ENCODE assay signal across 8 cellular contexts in the genomic region with DNA sequence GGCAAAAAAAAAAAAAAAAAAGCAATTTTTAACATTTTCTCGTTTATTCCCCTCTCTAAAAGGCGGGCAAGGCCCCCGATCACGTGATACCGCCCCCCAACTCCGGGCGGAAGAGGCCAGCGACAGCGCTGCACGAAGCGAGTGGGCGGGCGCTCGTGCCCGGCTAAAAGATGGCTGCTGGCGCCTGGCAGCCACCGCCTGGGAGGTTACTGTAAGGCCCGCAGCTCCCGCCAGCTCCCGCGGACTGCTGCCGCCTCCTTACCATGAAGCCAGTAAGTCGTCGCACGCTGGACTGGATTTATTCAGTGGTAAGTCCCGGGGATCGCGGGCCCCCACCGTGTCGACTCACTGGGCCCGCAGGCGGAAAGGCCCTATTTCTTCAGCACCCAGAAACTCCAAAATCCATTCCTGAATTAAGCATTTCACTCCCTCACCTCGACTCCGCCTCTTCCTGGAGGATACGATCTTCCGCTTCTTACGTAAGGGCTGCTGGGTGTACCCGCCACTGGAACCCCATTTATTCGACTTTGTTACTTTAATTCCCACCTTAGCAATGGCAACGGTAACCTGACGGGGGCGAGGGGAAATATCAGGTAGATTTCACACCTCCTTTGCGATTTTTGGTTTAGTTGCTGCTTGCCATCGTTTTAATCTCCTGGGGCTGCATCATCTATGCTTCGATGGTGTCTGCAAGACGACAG. TPM values are rescaled to one million over a fixed set of nuclear protein-coding genes. Genes with fewer than 3 reads are reported as not detected.
DNase-seq lines count a peak whose midpoint lies in the region; ATAC-seq and TF ChIP-seq lines count a peak whose summit lies in the region.

A gene with protein sequence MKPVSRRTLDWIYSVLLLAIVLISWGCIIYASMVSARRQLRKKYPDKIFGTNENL (plus strand): TSS at position 156 of the 701 bp plus-strand sequence. CDS start 108 bp downstream, at position 264.
A gene (minus strand): TSS at position 415 of the 701 bp plus-strand sequence. CDS start 150 bp downstream, at position 265.

- peak within 1 kb of the TSS; percentile 98 to 99 (median 99) for H3K27ac Mint-ChIP-seq in immature natural killer cell

- intact Hi-C loops in mammary epithelial cell (cut with micrococcal nuclease) (loop anchor here (1.0 kb wide), 1 partner anchor 20 kb away; no protein-coding TSS in a partner anchor), spleen (cut with DNase I; ENCODE audit: low total_unique reads) (no loop called here)

- H4K20me1 ChIP-seq in mammary epithelial cell (ENCODE audit: insufficient read depth, low read length), result peaks cover 5% of the 10 kb centered on the region

- peak within 1 kb of the TSS; percentile 92 to 98 (median 97) for H3K4me3 Mint-ChIP-seq in immature natural killer cell

- H3K4me2 ChIP-seq in mammary epithelial cell (ENCODE audit: insufficient read depth, low read depth, low read length), result peak within 1 kb of the TSS; percentile 97

- peak; percentile 48 for DNase-seq in AG09309 (ENCODE audit: low read depth)
- peak; percentile 73 for DNase-seq in NCI-H226
- DNase-seq in mammary epithelial cell, result peak; percentile 88
- DNase-seq in immature natural killer cell, result peak; percentile 82 to 87 (median 86)
- peak; percentile 97 for DNase-seq in spleen

- no peaks in the 10 kb centered on the region for H3K9me3 Mint-ChIP-seq in immature natural killer cell

- no peak for TF ChIP-seq CTCF in AG09309 (IDR thresholded peaks at IDR 0.05; ENCODE audit: control insufficient read depth, insufficient read depth, low read depth, low read length, missing control alignments)
- TF ChIP-seq CTCF in WI38 (IDR thresholded peaks at IDR 0.05; ENCODE audit: low read depth, low read length), result no peak
- TF ChIP-seq CTCF in mammary epithelial cell (conservative IDR thresholded peaks at IDR 0.05 in 1 of 2, IDR thresholded peaks at IDR 0.05 in 1 of 2; ENCODE audit: extremely low read depth in 1 of 2, insufficient read depth in 1 of 2, low read depth in 1 of 2, low read length in 2 of 2), result no peak
- TF ChIP-seq CTCF in spleen (IDR thresholded peaks at IDR 0.05 in 8 of 11, conservative IDR thresholded peaks at IDR 0.05 in 3 of 11), result peak in 1 of 11 experiments; percentile 9

- peak within 1 kb of the TSS; percentile 96 for H3K9ac ChIP-seq in mammary epithelial cell (ENCODE audit: insufficient read depth, low read length)

- peaks cover 2 to 17% (median 11%) of the 10 kb centered on the region in 3 donors for H3K27me3 Mint-ChIP-seq in immature natural killer cell (ENCODE audit: low read depth in 3 of 3)

- H3K36me3 Mint-ChIP-seq in immature natural killer cell, result no peaks in the 10 kb centered on the region

- H3K27ac ChIP-seq in mammary epithelial cell (ENCODE audit: insufficient read depth, low read depth, low read length), result peak within 1 kb of the TSS; percentile 96
- peak within 1 kb of the TSS; percentile 90 to 96 (median 94) for H3K27ac ChIP-seq in spleen

- 1% methylated on average over 24 of the region's 46 CpGs for WGBS in mammary epithelial cell (ENCODE audit: low coverage, missing lambda C conversion rate)
- 0 to 1% (median 0%) methylated on average over 45 to 46 of the region's 46 CpGs for WGBS in spleen, 5 donors

- TF ChIP-seq POLR2A in spleen (IDR thresholded peaks at IDR 0.05), result peak in 1 of 3 donors; percentile 19

- H3K79me2 ChIP-seq in mammary epithelial cell (ENCODE audit: insufficient read depth, low read length), result peaks cover 77% of the 10 kb centered on the region

- H2AFZ ChIP-seq in mammary epithelial cell (ENCODE audit: low read depth, low read length), result peak within 1 kb of the TSS; percentile 91

- ATAC-seq in GM19023 (IDR thresholded peaks at IDR 0.05; ENCODE audit: unreplicated experiment) (peak; percentile 69), HG03196 (IDR thresholded peaks at IDR 0.05; ENCODE audit: unreplicated experiment) (peak; percentile 75)

- TSS peak; percentile 63 for BruUV-seq in mammary epithelial cell (replicated peaks; lab: Mats Ljungman, UMichigan)

- H3K4me1 ChIP-seq in mammary epithelial cell (ENCODE audit: insufficient read depth, low read length) (peaks cover 9% of the 10 kb centered on the region), spleen (peaks cover 4 to 75% (median 51%) of the 10 kb centered on the region in 6 donors)

- in situ Hi-C loops in mammary epithelial cell (cut with MboI; ENCODE audit: low sequenced_read_pairs in 2 of 2), result no loop called here

- H3K4me1 Mint-ChIP-seq in immature natural killer cell, result peaks cover 47 to 85% of the 10 kb centered on the region in 2 donors

- H3K4me3 ChIP-seq in AG09309 (ENCODE audit: control insufficient read depth, low read depth, low read length) (peak within 1 kb of the TSS; percentile 43), WI38 (ENCODE audit: low read depth, low read length) (peak within 1 kb of the TSS; percentile 82), mammary epithelial cell (replicated peaks in 1 of 3; ENCODE audit: insufficient read depth in 1 of 3, low read depth in 2 of 3, low read length in 3 of 3) (peak within 1 kb of the TSS; percentile 85 to 99 (median 91)), spleen (peak within 1 kb of the TSS; percentile 59 to 96 (median 80))

- H3K9me3 ChIP-seq in mammary epithelial cell (replicated peaks; ENCODE audit: insufficient read depth, low read length) (no peaks in the 10 kb centered on the region), spleen (no peaks in the 10 kb centered on the region)

- CTCF ChIA-PET in mammary epithelial cell (lab: Charles Lee; ENCODE audit: low non-redundant PET), result interaction anchor here (0.6 kb wide), 1 partner anchor 22 kb away, joined by 3 read pairs; no protein-coding TSS in a partner anchor

- dilution Hi-C loops in mammary epithelial cell (cut with HindIII; ENCODE audit: low sequenced_read_pairs), result loop anchor here (25.0 kb wide), 1 partner anchor 115 kb away; no protein-coding TSS in a partner anchor

- H3K27me3 ChIP-seq in mammary epithelial cell (ENCODE audit: insufficient read depth, low read length), result no peaks in the 10 kb centered on the region
- no peaks in the 10 kb centered on the region for H3K27me3 ChIP-seq in spleen (replicated peaks in 1 of 7)

- H3K36me3 ChIP-seq in mammary epithelial cell (ENCODE audit: insufficient read depth, low read length) (no peaks in the 10 kb centered on the region), spleen (peaks cover 0 to 11% (median 0%) of the 10 kb centered on the region in 6 donors)

RNA-seq across cellular contexts. Expression of the first gene that starts in this region (rescaled TPM):
- total RNA-seq in mammary epithelial cell (10 to 100 TPM in 1 of 2 donors, 1 to 10 TPM in 1; 4.8 to 11.3 TPM), spleen (10 to 100 TPM in 5 of 7 donors, 1 to 10 TPM in 2; 6.6 to 25.1 (median 18.2) TPM)
- polyA plus RNA-seq in mammary epithelial cell (1.4 TPM), immature natural killer cell (100 to 1,000 TPM in 1 of 3 donors, 10 to 100 TPM in 2; 37.2 to 122 (median 72.6) TPM), spleen (10 to 100 TPM; 19.6 to 31.7 (median 26.3) TPM)
- polyA minus RNA-seq in mammary epithelial cell, result not detected

RNA-seq across cellular contexts. Expression of the second gene that starts in this region (rescaled TPM):
- total RNA-seq in mammary epithelial cell, result 10 to 100 TPM; 15.9 to 29.0 TPM
- polyA plus RNA-seq in mammary epithelial cell, result 11.1 TPM
- 21.3 TPM for polyA minus RNA-seq in mammary epithelial cell
- 10 to 100 TPM; 13.9 to 28.4 (median 22.4) TPM for polyA plus RNA-seq in immature natural killer cell
- total RNA-seq in spleen, result 10 to 100 TPM; 11.9 to 28.7 (median 18.2) TPM
- 1 to 10 TPM; 5.2 to 7.1 (median 6.3) TPM for polyA plus RNA-seq in spleen

Comparison
In these comparisons a context has a peak if more than half of its experiments do, and no peak if none do; other contexts are left out.
1. Peak in every context shown above with its lines: DNase-seq, ATAC-seq, H3K4me3 ChIP-seq and H3K27ac ChIP-seq.